Comparison of ENCODE assay signal across 3 cellular contexts in the genomic region with DNA sequence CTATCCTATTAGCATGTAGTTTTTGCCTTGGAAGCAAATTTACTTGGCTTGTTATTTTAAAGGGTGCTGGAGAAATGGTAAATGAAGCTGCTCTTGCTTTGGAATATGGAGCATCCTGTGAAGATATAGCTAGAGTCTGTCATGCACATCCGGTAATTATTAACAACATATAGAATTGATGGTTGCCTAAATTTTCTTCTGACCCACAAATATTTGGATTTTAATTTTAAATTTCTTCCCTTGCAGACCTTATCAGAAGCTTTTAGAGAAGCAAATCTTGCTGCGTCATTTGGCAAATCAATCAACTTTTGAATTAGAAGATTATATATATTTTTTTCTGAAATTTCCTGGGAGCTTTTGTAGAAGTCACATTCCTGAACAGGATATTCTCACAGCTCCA.
TF ChIP-seq lines count a peak whose summit lies in the region.

No MANE protein-coding gene starts in this region.

TF ChIP-seq in SK-N-SH, 30 proteins besides CTCF, POLR2A, EP300 and RAD21:
- TF ChIP-seq, protein P1, sequence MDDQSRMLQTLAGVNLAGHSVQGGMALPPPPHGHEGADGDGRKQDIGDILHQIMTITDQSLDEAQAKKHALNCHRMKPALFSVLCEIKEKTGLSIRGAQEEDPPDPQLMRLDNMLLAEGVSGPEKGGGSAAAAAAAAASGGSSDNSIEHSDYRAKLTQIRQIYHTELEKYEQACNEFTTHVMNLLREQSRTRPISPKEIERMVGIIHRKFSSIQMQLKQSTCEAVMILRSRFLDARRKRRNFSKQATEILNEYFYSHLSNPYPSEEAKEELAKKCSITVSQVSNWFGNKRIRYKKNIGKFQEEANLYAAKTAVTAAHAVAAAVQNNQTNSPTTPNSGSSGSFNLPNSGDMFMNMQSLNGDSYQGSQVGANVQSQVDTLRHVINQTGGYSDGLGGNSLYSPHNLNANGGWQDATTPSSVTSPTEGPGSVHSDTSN (IDR thresholded peaks at IDR 0.05) = no peak
- TF ChIP-seq SMC3 (IDR thresholded peaks at IDR 0.05; ENCODE audit: low read depth, low read length) (no peak), TAF1 (IDR thresholded peaks at IDR 0.05; ENCODE audit: borderline replicate concordance, low read depth, low read length) (no peak), POLR2AphosphoS5 (IDR thresholded peaks at IDR 0.05; ENCODE audit: low read depth, low read length) (no peak), TCF12 (IDR thresholded peaks at IDR 0.05) (no peak), RFX5 (IDR thresholded peaks at IDR 0.05; ENCODE audit: low read length) (no peak), MXI1 (IDR thresholded peaks at IDR 0.05; ENCODE audit: low read depth, low read length) (no peak), GATA2 (CRISPR knock-in tag; IDR thresholded peaks at IDR 0.05) (no peak), NRF1 (IDR thresholded peaks at IDR 0.05; ENCODE audit: low read depth, low read length) (no peak), ELF1 (IDR thresholded peaks at IDR 0.05) (no peak), REST (IDR thresholded peaks at IDR 0.05; ENCODE audit: low read depth, low read length) (no peak)
- TF ChIP-seq, protein P2, sequence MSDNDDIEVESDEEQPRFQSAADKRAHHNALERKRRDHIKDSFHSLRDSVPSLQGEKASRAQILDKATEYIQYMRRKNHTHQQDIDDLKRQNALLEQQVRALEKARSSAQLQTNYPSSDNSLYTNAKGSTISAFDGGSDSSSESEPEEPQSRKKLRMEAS (IDR thresholded peaks at IDR 0.05; ENCODE audit: low read depth) = no peak
- TF ChIP-seq, protein P3, sequence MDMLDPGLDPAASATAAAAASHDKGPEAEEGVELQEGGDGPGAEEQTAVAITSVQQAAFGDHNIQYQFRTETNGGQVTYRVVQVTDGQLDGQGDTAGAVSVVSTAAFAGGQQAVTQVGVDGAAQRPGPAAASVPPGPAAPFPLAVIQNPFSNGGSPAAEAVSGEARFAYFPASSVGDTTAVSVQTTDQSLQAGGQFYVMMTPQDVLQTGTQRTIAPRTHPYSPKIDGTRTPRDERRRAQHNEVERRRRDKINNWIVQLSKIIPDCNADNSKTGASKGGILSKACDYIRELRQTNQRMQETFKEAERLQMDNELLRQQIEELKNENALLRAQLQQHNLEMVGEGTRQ (IDR thresholded peaks at IDR 0.05; ENCODE audit: borderline replicate concordance, low read depth, low read length) = no peak

TF ChIP-seq in SK-N-SH treated with all-trans-retinoic acid at 6 μM for 48 hours, 23 proteins besides CTCF, POLR2A, EP300 and RAD21 (continued from another document):
- TF ChIP-seq ISL1 (CRISPR knock-in tag; IDR thresholded peaks at IDR 0.05) = no peak
TF ChIP-seq in SK-N-SH treated with all-trans-retinoic acid at 6 μM for 48 hours: peak in this region for 0.

TF ChIP-seq in K562, 482 proteins besides CTCF, POLR2A, EP300 and RAD21 (continued from another document):
- 0 out of 2 replicates have a peak, but pooled peaks have one; percentile 11 for TF ChIP-seq NFE2 (IDR thresholded peaks at IDR 0.05; ENCODE audit: low read depth)
- TF ChIP-seq ETS1 (conservative IDR thresholded peaks at IDR 0.05; ENCODE audit: control insufficient read depth, low read depth, low read length) = no peak
- TF ChIP-seq ADNP (tag; IDR thresholded peaks at IDR 0.05) = no peak
- no peak for TF ChIP-seq POLR3G (IDR thresholded peaks at IDR 0.05; ENCODE audit: extremely low read depth, insufficient read length, insufficient replicate concordance)
- TF ChIP-seq RBM25 (IDR thresholded peaks at IDR 0.05; ENCODE audit: low read depth, low read length, severe bottlenecking) = peak; percentile 77
- no peak for TF ChIP-seq SMARCA5 (IDR thresholded peaks at IDR 0.05)
- TF ChIP-seq SNRNP70 (optimal IDR thresholded peaks at IDR 0.05; ENCODE audit: low read depth, low read length) = no peak
- TF ChIP-seq BCL6 (CRISPR knock-in tag; IDR thresholded peaks at IDR 0.05) = no peak
- TF ChIP-seq, protein P4, sequence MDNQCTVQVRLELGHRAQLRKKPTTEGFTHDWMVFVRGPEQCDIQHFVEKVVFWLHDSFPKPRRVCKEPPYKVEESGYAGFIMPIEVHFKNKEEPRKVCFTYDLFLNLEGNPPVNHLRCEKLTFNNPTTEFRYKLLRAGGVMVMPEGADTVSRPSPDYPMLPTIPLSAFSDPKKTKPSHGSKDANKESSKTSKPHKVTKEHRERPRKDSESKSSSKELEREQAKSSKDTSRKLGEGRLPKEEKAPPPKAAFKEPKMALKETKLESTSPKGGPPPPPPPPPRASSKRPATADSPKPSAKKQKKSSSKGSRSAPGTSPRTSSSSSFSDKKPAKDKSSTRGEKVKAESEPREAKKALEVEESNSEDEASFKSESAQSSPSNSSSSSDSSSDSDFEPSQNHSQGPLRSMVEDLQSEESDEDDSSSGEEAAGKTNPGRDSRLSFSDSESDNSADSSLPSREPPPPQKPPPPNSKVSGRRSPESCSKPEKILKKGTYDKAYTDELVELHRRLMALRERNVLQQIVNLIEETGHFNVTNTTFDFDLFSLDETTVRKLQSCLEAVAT (IDR thresholded peaks at IDR 0.05) = no peak
- TF ChIP-seq ZNF239 (CRISPR knock-in tag; IDR thresholded peaks at IDR 0.05) = peak; percentile 91
- TF ChIP-seq COPS2 (conservative IDR thresholded peaks at IDR 0.05) = no peak
- TF ChIP-seq EP400 (IDR thresholded peaks at IDR 0.05) = no peak
- TF ChIP-seq, protein P5, sequence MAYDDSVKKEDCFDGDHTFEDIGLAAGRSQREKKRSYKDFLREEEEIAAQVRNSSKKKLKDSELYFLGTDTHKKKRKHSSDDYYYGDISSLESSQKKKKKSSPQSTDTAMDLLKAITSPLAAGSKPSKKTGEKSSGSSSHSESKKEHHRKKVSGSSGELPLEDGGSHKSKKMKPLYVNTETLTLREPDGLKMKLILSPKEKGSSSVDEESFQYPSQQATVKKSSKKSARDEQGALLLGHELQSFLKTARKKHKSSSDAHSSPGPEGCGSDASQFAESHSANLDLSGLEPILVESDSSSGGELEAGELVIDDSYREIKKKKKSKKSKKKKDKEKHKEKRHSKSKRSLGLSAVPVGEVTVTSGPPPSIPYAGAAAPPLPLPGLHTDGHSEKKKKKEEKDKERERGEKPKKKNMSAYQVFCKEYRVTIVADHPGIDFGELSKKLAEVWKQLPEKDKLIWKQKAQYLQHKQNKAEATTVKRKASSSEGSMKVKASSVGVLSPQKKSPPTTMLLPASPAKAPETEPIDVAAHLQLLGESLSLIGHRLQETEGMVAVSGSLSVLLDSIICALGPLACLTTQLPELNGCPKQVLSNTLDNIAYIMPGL (CRISPR knock-in tag; IDR thresholded peaks at IDR 0.05) = no peak
TF ChIP-seq in K562: peak in this region for 3.
